1 cellular context compared by ENCODE assay signal in the genomic region with DNA sequence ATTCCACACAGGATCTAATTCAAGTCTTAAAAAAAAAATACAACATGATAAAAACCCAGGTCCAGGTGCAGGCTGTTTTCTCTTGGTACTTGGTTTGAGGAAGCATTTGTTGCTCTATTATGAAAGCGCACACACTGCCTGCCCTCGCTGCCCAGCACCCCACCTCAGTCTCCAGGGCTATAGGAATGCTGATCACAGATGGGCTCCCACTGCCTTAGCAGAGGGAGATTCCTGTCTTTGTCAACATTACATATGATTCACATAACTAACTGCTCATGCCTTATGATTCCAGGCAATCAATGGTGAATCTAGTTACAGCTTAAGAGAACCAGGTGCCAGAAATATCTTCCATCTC.
TF ChIP-seq lines count a peak whose summit lies in the region.

No MANE protein-coding gene starts in this region.

TF ChIP-seq in GM23338, 12 proteins besides CTCF, POLR2A, EP300 and RAD21 (continued from another document):
- no peak for TF ChIP-seq CREB1 (CRISPR knock-in tag; IDR thresholded peaks at IDR 0.05; ENCODE audit: low read depth)
